Comparison of ENCODE assay signal across 8 cellular contexts in genomic region chr11:28110839-28111235, GRCh38. TPM values are rescaled to one million over a fixed set of nuclear protein-coding genes. Genes with fewer than 3 reads are reported as not detected.
A peak's percentile ranks its signal among the peaks of the same experiment; 100 is the strongest.
DNase-seq lines count a peak whose midpoint lies in the region; ATAC-seq and TF ChIP-seq lines count a peak whose summit lies in the region.

No MANE protein-coding gene starts in this region.

- peaks cover 12 to 21% of the 10 kb centered on the region in 2 donors for H3K4me1 ChIP-seq in thyroid gland

- no peaks in the 10 kb centered on the region for H3K27me3 ChIP-seq in kidney epithelial cell (ENCODE audit: control insufficient read depth, insufficient read depth, low read length)
- no peaks in the 10 kb centered on the region for H3K27me3 ChIP-seq in thyroid gland

- intact Hi-C loops in thyroid gland (cut with DNase I) = no loop called here

- no peak for TF ChIP-seq POLR2A in thyroid gland (IDR thresholded peaks at IDR 0.05)

- no peaks in the 10 kb centered on the region for H3K9me3 Mint-ChIP-seq in activated CD4-positive, alpha-beta T cell treated with anti-CD3 and anti-CD28 coated beads, Interleukin-2, amount 10 ng/mL, durations not matched to agents 7 days and 5 days
- H3K9me3 Mint-ChIP-seq in activated naive CD8-positive, alpha-beta T cell treated with anti-CD3 and anti-CD28 coated beads for 36 hours = no peaks in the 10 kb centered on the region

- peak overlapping the region; percentile 96 for H3K4me3 Mint-ChIP-seq in activated CD4-positive, alpha-beta T cell treated with anti-CD3 and anti-CD28 coated beads, Interleukin-2, amount 10 ng/mL, durations not matched to agents 7 days and 5 days
- peak overlapping the region; percentile 99 for H3K4me3 Mint-ChIP-seq in activated naive CD8-positive, alpha-beta T cell treated with anti-CD3 and anti-CD28 coated beads for 36 hours

- POLR2A ChIA-PET in activated CD4-positive, alpha-beta T cell treated with anti-CD3 and anti-CD28 coated beads, Interleukin-2, amount 10 ng/mL, durations not matched to agents 7 days and 5 days (lab: Charles Lee) = no interaction called here

- CTCF ChIA-PET in activated CD4-positive, alpha-beta T cell treated with anti-CD3 and anti-CD28 coated beads, Interleukin-2, amount 10 ng/mL, durations not matched to agents 7 days and 5 days (lab: Charles Lee) = no interaction called here

- H3K27ac ChIP-seq in thyroid gland = peak overlapping the region; percentile 58 to 93 (median 79)

- DNase-seq in activated CD4-positive, alpha-beta T cell treated with anti-CD3 and anti-CD28 coated beads, Interleukin-2, amount 10 ng/mL, durations not matched to agents 7 days and 5 days = no peak
- no peak for DNase-seq in activated CD4-positive, alpha-beta T cell treated with anti-CD3 and anti-CD28 coated beads, Interleukin-2, amount 50 U/mL, for 4 hours
- no peak for DNase-seq in activated naive CD8-positive, alpha-beta T cell treated with anti-CD3 and anti-CD28 coated beads for 36 hours
- DNase-seq in kidney epithelial cell (ENCODE audit: low read depth) (no peak), thyroid gland (no peak), GM19240 (ENCODE audit: insufficient read length, low spot score) (no peak)

- no peaks in the 10 kb centered on the region for H3K9me3 ChIP-seq in thyroid gland

- peaks cover 50% of the 10 kb centered on the region for H3K4me1 Mint-ChIP-seq in activated CD4-positive, alpha-beta T cell treated with anti-CD3 and anti-CD28 coated beads, Interleukin-2, amount 10 ng/mL, durations not matched to agents 7 days and 5 days
- H3K4me1 Mint-ChIP-seq in activated naive CD8-positive, alpha-beta T cell treated with anti-CD3 and anti-CD28 coated beads for 36 hours = peaks cover 32% of the 10 kb centered on the region

- H3K36me3 Mint-ChIP-seq in activated CD4-positive, alpha-beta T cell treated with anti-CD3 and anti-CD28 coated beads, Interleukin-2, amount 10 ng/mL, durations not matched to agents 7 days and 5 days (ENCODE audit: low read depth) = peaks cover 19% of the 10 kb centered on the region
- H3K36me3 Mint-ChIP-seq in activated naive CD8-positive, alpha-beta T cell treated with anti-CD3 and anti-CD28 coated beads for 36 hours = peaks cover 13% of the 10 kb centered on the region

- no peaks in the 10 kb centered on the region for H3K27me3 Mint-ChIP-seq in activated CD4-positive, alpha-beta T cell treated with anti-CD3 and anti-CD28 coated beads, Interleukin-2, amount 10 ng/mL, durations not matched to agents 7 days and 5 days
- H3K27me3 Mint-ChIP-seq in activated naive CD8-positive, alpha-beta T cell treated with anti-CD3 and anti-CD28 coated beads for 36 hours = peaks cover 5% of the 10 kb centered on the region

- H3K27ac Mint-ChIP-seq in activated CD4-positive, alpha-beta T cell treated with anti-CD3 and anti-CD28 coated beads, Interleukin-2, amount 10 ng/mL, durations not matched to agents 7 days and 5 days = peak overlapping the region; percentile 99
- peak overlapping the region; percentile 91 for H3K27ac Mint-ChIP-seq in activated naive CD8-positive, alpha-beta T cell treated with anti-CD3 and anti-CD28 coated beads for 36 hours

- TF ChIP-seq CTCF in kidney epithelial cell (IDR thresholded peaks at IDR 0.05; ENCODE audit: insufficient read depth, low read length, poor library complexity, severe bottlenecking) = no peak
- no peak for TF ChIP-seq CTCF in thyroid gland (IDR thresholded peaks at IDR 0.05)

- ATAC-seq in GM19023 (IDR thresholded peaks at IDR 0.05; ENCODE audit: unreplicated experiment) = no peak
- no peak for ATAC-seq in HG02970 (IDR thresholded peaks at IDR 0.05; ENCODE audit: low FRiP score, unreplicated experiment)

- H3K4me3 ChIP-seq in kidney epithelial cell (ENCODE audit: low read depth, low read length) = peak overlapping the region; percentile 63
- H3K4me3 ChIP-seq in thyroid gland (replicated peaks in 1 of 3) = peak overlapping the region; percentile 37 to 65 (median 58)

- H3K36me3 ChIP-seq in kidney epithelial cell (ENCODE audit: control insufficient read depth, insufficient read depth, low read length) = peaks cover 1% of the 10 kb centered on the region
- H3K36me3 ChIP-seq in thyroid gland = peaks cover 0 to 2% of the 10 kb centered on the region in 2 donors

RNA-seq across cellular contexts. Expression of gene METTL15, which starts 2.6 kb away (rescaled TPM):
- 10 to 100 TPM in 1 of 2 experiments, 1 to 10 TPM in 1; 9.6 to 11.6 TPM for total RNA-seq in activated CD4-positive, alpha-beta T cell treated with anti-CD3 and anti-CD28 coated beads, Interleukin-2, amount 10 ng/mL, durations not matched to agents 7 days and 5 days
- total RNA-seq in activated naive CD8-positive, alpha-beta T cell treated with anti-CD3 and anti-CD28 coated beads for 36 hours = 10 to 100 TPM; 17.2 TPM
- 11.6 and 12.3 TPM in 2 replicates for total RNA-seq in kidney epithelial cell
- total RNA-seq in thyroid gland = 10 to 100 TPM; 13.3 to 40.2 (median 23.4) TPM

RNA-seq across cellular contexts. Expression of gene KIF18A, which starts 2.9 kb away (rescaled TPM):
- total RNA-seq in activated CD4-positive, alpha-beta T cell treated with anti-CD3 and anti-CD28 coated beads, Interleukin-2, amount 10 ng/mL, durations not matched to agents 7 days and 5 days = 10 to 100 TPM; 31.8 to 34.5 TPM
- total RNA-seq in activated naive CD8-positive, alpha-beta T cell treated with anti-CD3 and anti-CD28 coated beads for 36 hours = 10 to 100 TPM; 19.8 to 21.8 TPM
- 1.9 and 2.1 TPM in 2 replicates for total RNA-seq in kidney epithelial cell
- 1 to 10 TPM; 2.3 to 4.6 (median 4.1) TPM for total RNA-seq in thyroid gland
